Comparison of ENCODE assay signal across 8 cellular contexts in the genomic region with DNA sequence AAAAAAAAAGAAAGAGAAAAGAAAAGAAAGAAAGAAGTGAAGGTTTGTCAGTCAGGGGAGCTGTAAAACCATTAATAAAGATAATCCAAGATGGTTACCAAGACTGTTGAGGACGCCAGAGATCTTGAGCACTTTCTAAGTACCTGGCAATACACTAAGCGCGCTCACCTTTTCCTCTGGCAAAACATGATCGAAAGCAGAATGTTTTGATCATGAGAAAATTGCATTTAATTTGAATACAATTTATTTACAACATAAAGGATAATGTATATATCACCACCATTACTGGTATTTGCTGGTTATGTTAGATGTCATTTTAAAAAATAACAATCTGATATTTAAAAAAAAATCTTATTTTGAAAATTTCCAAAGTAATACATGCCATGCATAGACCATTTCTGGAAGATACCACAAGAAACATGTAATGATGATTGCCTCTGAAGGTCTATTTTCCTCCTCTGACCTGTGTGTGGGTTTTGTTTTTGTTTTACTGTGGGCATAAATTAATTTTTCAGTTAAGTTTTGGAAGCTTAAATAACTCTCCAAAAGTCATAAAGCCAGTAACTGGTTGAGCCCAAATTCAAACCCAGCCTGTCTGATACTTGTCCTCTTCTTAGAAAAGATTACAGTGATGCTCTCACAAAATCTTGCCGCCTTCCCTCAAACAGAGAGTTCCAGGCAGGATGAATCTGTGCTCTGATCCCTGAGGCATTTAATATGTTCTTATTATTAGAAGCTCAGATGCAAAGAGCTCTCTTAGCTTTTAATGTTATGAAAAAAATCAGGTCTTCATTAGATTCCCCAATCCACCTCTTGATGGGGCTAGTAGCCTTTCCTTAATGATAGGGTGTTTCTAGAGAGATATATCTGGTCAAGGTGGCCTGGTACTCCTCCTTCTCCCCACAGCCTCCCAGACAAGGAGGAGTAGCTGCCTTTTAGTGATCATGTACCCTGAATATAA. TPM values are rescaled to one million over a fixed set of nuclear protein-coding genes. Genes with fewer than 3 reads are reported as not detected.
A peak's percentile ranks its signal among the peaks of the same experiment; 100 is the strongest.
DNase-seq lines count a peak whose midpoint lies in the region; ATAC-seq and TF ChIP-seq lines count a peak whose summit lies in the region.

No MANE protein-coding gene starts in this region.

- no peak for ATAC-seq in mucosa of descending colon
- no peak for ATAC-seq in GM18867 (IDR thresholded peaks at IDR 0.05; ENCODE audit: unreplicated experiment)
- ATAC-seq in GM19351 (IDR thresholded peaks at IDR 0.05; ENCODE audit: unreplicated experiment) = no peak

- no peaks in the 10 kb centered on the region for H3K9me3 ChIP-seq in mucosa of descending colon

- TF ChIP-seq CTCF in brain microvascular endothelial cell (IDR thresholded peaks at IDR 0.05; ENCODE audit: low read depth, low read length, missing control alignments) = peak; percentile 36
- no peak for TF ChIP-seq CTCF in mucosa of descending colon (IDR thresholded peaks at IDR 0.05)

- H3K4me1 ChIP-seq in mucosa of descending colon (ENCODE audit: low read depth) = peaks cover 20% of the 10 kb centered on the region

- peak overlapping the region; percentile 99 for H3K4me3 ChIP-seq in brain microvascular endothelial cell (ENCODE audit: low read depth, low read length)
- H3K4me3 ChIP-seq in mucosa of descending colon = peak overlapping the region; percentile 98

- peak; percentile 63 for DNase-seq in activated effector memory CD4-positive, alpha-beta T cell treated with anti-CD3 and anti-CD28 coated beads, Interleukin-2, amount 50 U/mL, for 16 hours
- no peak for DNase-seq in activated effector memory CD4-positive, alpha-beta T cell treated with Interleukin-2 at 50 U/mL for 16 hours
- DNase-seq in NCI-H460 (ENCODE audit: extremely low read depth, low read depth) (peak; percentile 44), brain microvascular endothelial cell (no peak), mucosa of descending colon (no peak)
- DNase-seq in stimulated activated CD4-positive, alpha-beta T cell treated with anti-CD3 and anti-CD28 coated beads, Interleukin-2, amount 100 ng/mL, for 48 hours = no peak

- intact Hi-C loops in mucosa of descending colon (cut with DNase I, micrococcal nuclease) = no loop called here

- no peak overlapping the region for H3K27ac ChIP-seq in brain microvascular endothelial cell

- H3K36me3 ChIP-seq in brain microvascular endothelial cell (replicated peaks) = peaks cover 38% of the 10 kb centered on the region
- peaks cover 22% of the 10 kb centered on the region for H3K36me3 ChIP-seq in mucosa of descending colon (ENCODE audit: low read depth)

- H3K27me3 ChIP-seq in brain microvascular endothelial cell (replicated peaks) = no peaks in the 10 kb centered on the region

- in situ Hi-C loops in brain microvascular endothelial cell (cut with HindIII; ENCODE audit: low pct_ligation_motif_present, low sequenced_read_pairs) = no loop called here

RNA-seq across cellular contexts. Expression of a gene that starts 2.0 kb away (rescaled TPM):
- total RNA-seq in NCI-H460 (2014; rRNA removed; shearing (Covaris generic)) = 2,024 and 2,095 TPM in 2 replicates
- 1,585 and 1,635 TPM in 2 replicates for polyA plus RNA-seq in NCI-H460 (2014; cell fraction: nucleus; rRNA removed)
- 1,000 to 10,000 TPM; 3,073 to 7,652 (median 5,579) TPM for total RNA-seq in mucosa of descending colon

RNA-seq across cellular contexts. Expression of a gene that starts 2.2 kb away (rescaled TPM):
- 0.15 TPM in 1 of 2 replicates, not detected in the other for total RNA-seq in NCI-H460 (2014; rRNA removed; shearing (Covaris generic))
- 1.6 TPM in 1 of 2 replicates, not detected in the other for polyA plus RNA-seq in NCI-H460 (2014; cell fraction: nucleus; rRNA removed)
- total RNA-seq in mucosa of descending colon = 1 to 10 TPM; 3.9 to 6.4 (median 4.4) TPM

RNA-seq across cellular contexts. Expression of a gene that starts 23.0 kb away (rescaled TPM):
- total RNA-seq in NCI-H460 (2014; rRNA removed; shearing (Covaris generic)) = 8.1 and 10.0 TPM in 2 replicates
- 3.8 and 5.4 TPM in 2 replicates for polyA plus RNA-seq in NCI-H460 (2014; cell fraction: nucleus; rRNA removed)
- 10 to 100 TPM; 20.8 to 41.9 (median 21.5) TPM for total RNA-seq in mucosa of descending colon

RNA-seq across cellular contexts. Expression of a gene that starts 49.8 kb away (rescaled TPM):
- 59.0 and 64.2 TPM in 2 replicates for total RNA-seq in NCI-H460 (2014; rRNA removed; shearing (Covaris generic))
- polyA plus RNA-seq in NCI-H460 (2014; cell fraction: nucleus; rRNA removed) = 45.6 and 84.9 TPM in 2 replicates
- total RNA-seq in mucosa of descending colon = 100 to 1,000 TPM in 1 of 3 donors, 10 to 100 TPM in 2; 89.9 to 135 (median 90.6) TPM

Comparison
In these comparisons a context has a peak if more than half of its experiments do, and no peak if none do; other contexts are left out.
1. DNase-seq: peak in activated effector memory CD4-positive, alpha-beta T cell treated with anti-CD3 and anti-CD28 coated beads, Interleukin-2, amount 50 U/mL, for 16 hours (single experiment) and NCI-H460 (single experiment); none in activated effector memory CD4-positive, alpha-beta T cell treated with Interleukin-2 at 50 U/mL for 16 hours (single experiment), brain microvascular endothelial cell (single experiment), mucosa of descending colon (0 of 3) and stimulated activated CD4-positive, alpha-beta T cell treated with anti-CD3 and anti-CD28 coated beads, Interleukin-2, amount 100 ng/mL, for 48 hours (0 of 2).